ENCODE assay signal across 1 cellular context in genomic region chr1:28359592-28360239, GRCh38.
TF ChIP-seq lines count a peak whose summit lies in the region.

No MANE protein-coding gene starts in this region.

TF ChIP-seq in IMR-90, 13 proteins besides CTCF, POLR2A, EP300 and RAD21:
- TF ChIP-seq USF2 (IDR thresholded peaks at IDR 0.05; ENCODE audit: low read depth, low read length) (no peak), SMC3 (IDR thresholded peaks at IDR 0.05; ENCODE audit: low read depth, low read length) (peak; percentile 58)
